ENCODE assay signal across 8 cellular contexts in the genomic region with DNA sequence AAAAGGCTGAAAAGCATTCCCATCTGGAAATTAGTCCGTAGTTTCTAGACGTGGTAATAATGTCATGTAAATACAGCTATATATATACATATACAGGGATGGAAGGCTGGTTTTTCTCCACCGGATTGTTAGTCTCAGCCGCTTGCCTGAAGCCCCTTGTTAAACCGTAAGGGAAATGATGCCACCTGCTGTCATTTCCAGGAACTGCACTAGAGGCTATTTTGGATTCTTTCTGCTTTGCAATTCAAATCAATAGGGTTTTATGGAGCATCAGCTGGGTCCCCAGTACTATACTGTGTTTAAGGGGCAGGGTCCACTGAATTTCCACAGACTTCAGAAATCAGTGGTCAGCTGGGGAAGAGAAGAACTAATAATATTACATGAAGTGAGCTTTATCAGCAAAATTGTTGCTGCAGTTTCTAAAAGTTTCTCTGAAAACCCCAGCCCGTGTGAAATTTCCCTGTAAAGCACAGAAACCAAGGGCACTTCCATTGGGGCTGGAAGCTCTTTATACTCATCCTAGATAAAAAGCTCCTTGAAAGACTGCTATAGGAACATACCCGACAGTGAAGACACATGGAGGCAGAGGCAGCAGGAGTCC. TPM values are rescaled to one million over a fixed set of nuclear protein-coding genes. Genes with fewer than 3 reads are reported as not detected.
A peak's percentile ranks its signal among the peaks of the same experiment; 100 is the strongest.
DNase-seq lines count a peak whose midpoint lies in the region; ATAC-seq, FAIRE-seq and TF ChIP-seq lines count a peak whose summit lies in the region.

No MANE protein-coding gene starts in this region.

- no peaks in the 10 kb centered on the region for H3K36me3 ChIP-seq in breast epithelium
- H3K36me3 ChIP-seq in kidney (ENCODE audit: control insufficient read depth in 1 of 2, insufficient read depth in 2 of 2, low read length in 2 of 2): peaks cover 0 to 5% of the 10 kb centered on the region in 2 donors

- no peaks in the 10 kb centered on the region for H3K9me3 ChIP-seq in breast epithelium
- H3K9me3 ChIP-seq in kidney (ENCODE audit: control insufficient read depth in 1 of 2, low read length in 2 of 2): no peaks in the 10 kb centered on the region

- TF ChIP-seq POLR2A in breast epithelium (IDR thresholded peaks at IDR 0.05): no peak

- peak; percentile 78 for TF ChIP-seq CTCF in WI38 (IDR thresholded peaks at IDR 0.05; ENCODE audit: low read depth, low read length)
- TF ChIP-seq CTCF in breast epithelium (IDR thresholded peaks at IDR 0.05): peak; percentile 74 to 90 (median 87)
- peak; percentile 93 for TF ChIP-seq CTCF in kidney (IDR thresholded peaks at IDR 0.05; ENCODE audit: borderline replicate concordance, extremely low read depth, insufficient read depth)

- peak; percentile 70 for ATAC-seq in HG02642 (IDR thresholded peaks at IDR 0.05; ENCODE audit: poor library complexity, unreplicated experiment)

- H3K27me3 ChIP-seq in breast epithelium: no peaks in the 10 kb centered on the region

- H3K27ac ChIP-seq in breast epithelium (no peak overlapping the region), kidney (ENCODE audit: low read depth in 2 of 2, low read length in 2 of 2) (no peak overlapping the region)

- peak; percentile 86 for FAIRE-seq in kidney (lab: Jason Lieb, UNC)

- H3K4me1 ChIP-seq in breast epithelium (peaks cover 0 to 6% of the 10 kb centered on the region in 2 donors), kidney (ENCODE audit: control insufficient read depth in 1 of 2, insufficient read depth in 1 of 2, low read depth in 1 of 2, low read length in 2 of 2) (peaks cover 0 to 3% of the 10 kb centered on the region in 2 donors)

- DNase-seq in EH (ENCODE audit: low read depth) (peak; percentile 78), NCI-H2196 (lab: John Stamatoyannopoulos, UW; ENCODE audit: unreplicated experiment) (peak; percentile 81), breast epithelium (ENCODE audit: low spot score in 2 of 2) (peak; percentile 62 to 69), kidney (no peak), GF-D8 (lab: John Stamatoyannopoulos, UW) (no peak)
- DNase-seq in stimulated activated CD4-positive, alpha-beta T cell treated with anti-CD3 and anti-CD28 coated beads, Interleukin-2, amount 100 ng/mL, for 4 hours (ENCODE audit: low read depth): peak; percentile 69

- intact Hi-C loops in breast epithelium (cut with DNase I; ENCODE audit: low total_unique reads): loop anchor here (5.0 kb wide), 1 partner anchor 86 kb away; no protein-coding TSS in a partner anchor
- intact Hi-C loops in kidney (cut with DNase I): loop anchor here (5.0 kb wide), 1 partner anchor 86 kb away; no protein-coding TSS in a partner anchor

- H3K4me3 ChIP-seq in WI38 (ENCODE audit: low read depth, low read length): no peak overlapping the region
- H3K4me3 ChIP-seq in breast epithelium: no peak overlapping the region
- no peak overlapping the region for H3K4me3 ChIP-seq in kidney (ENCODE audit: low read length in 2 of 2)

- no peak overlapping the region for H3K9ac ChIP-seq in kidney (ENCODE audit: low read length in 2 of 2)

RNA-seq across cellular contexts. Expression of a gene that starts 33.8 kb away (rescaled TPM):
- total RNA-seq in breast epithelium (10 to 100 TPM; 43.5 to 86.8 (median 86.2) TPM), kidney (98.3 TPM)
- 42.1 TPM for polyA plus RNA-seq in kidney (ENCODE audit: insufficient read depth, low read depth, low replicate concordance)

RNA-seq across cellular contexts. Expression of a gene that starts 58.0 kb away (rescaled TPM):
- total RNA-seq in breast epithelium: 10 to 100 TPM; 11.5 to 29.0 (median 12.0) TPM
- total RNA-seq in kidney: 18.3 TPM
- 3.9 TPM for polyA plus RNA-seq in kidney (ENCODE audit: insufficient read depth, low read depth, low replicate concordance)

Comparison
In these comparisons a context has a peak if more than half of its experiments do, and no peak if none do; other contexts are left out.
1. DNase-seq: peak in EH (single experiment), NCI-H2196 (single experiment), breast epithelium (2 of 2) and stimulated activated CD4-positive, alpha-beta T cell treated with anti-CD3 and anti-CD28 coated beads, Interleukin-2, amount 100 ng/mL, for 4 hours (single experiment); none in kidney (single experiment) and GF-D8 (single experiment).
2. Peak in every context shown above with its lines, with median percentiles within 50 percentile points of each other: CTCF ChIP-seq.